ENCODE assay signal across 26 cellular contexts in the genomic region with DNA sequence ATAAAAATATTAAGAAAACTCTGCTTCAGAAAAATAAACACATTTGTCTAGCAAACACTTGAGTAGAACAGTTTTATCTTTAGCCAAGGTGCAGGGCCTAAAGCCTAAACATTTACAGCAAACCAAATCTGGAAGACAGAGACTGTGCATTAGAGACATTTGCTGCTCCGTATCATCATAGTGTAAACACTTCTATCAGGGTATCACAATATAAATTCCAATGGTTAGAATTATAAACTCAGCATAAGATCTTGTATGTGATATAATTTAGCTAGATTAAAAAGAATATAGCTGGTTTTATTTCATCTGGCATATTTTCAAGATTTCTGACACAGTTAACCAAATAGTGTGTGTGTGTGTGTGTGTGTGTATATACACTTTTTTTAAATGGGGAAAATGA.
DNase-seq lines count a peak whose midpoint lies in the region; ATAC-seq, FAIRE-seq and TF ChIP-seq lines count a peak whose summit lies in the region.
"Had no signal": no experiment of that assay in that cellular context is flagged by ENCODE, and none has a peak within 500 bp of the region (broad histone marks: within the 10 kb centered on the region; RNA-seq: fewer than 3 reads in every experiment).

No MANE protein-coding gene starts in this region.

- no peak for FAIRE-seq in GM12878 (lab: Jason Lieb, UNC)
- FAIRE-seq: A204.1, G401.6, GM12891, GM19239 had no signal

- H3K27me3 ChIP-seq in SK-N-SH (ENCODE audit: insufficient read depth) (no peaks in the 10 kb centered on the region), IMR-90 (ENCODE audit: control insufficient read depth, insufficient read depth, low read length) (no peaks in the 10 kb centered on the region), GM12878 (replicated peaks in 1 of 2; ENCODE audit: control insufficient read depth in 2 of 2, insufficient read depth in 2 of 2, low read length in 1 of 2) (no peaks in the 10 kb centered on the region), vagina (no peaks in the 10 kb centered on the region)
- H3K27me3 ChIP-seq: BE2C, BLaER1 had no signal

- H2BK5ac ChIP-seq in IMR-90 (ENCODE audit: low read depth, low read length, poor library complexity, severe bottlenecking) = no peak overlapping the region

- no peak for TF ChIP-seq CTCF in SK-N-SH (IDR thresholded peaks at IDR 0.05)
- TF ChIP-seq CTCF in IMR-90 (conservative IDR thresholded peaks at IDR 0.05; ENCODE audit: low read depth, low read length) = no peak
- no peak for TF ChIP-seq CTCF in GM12878 (IDR thresholded peaks at IDR 0.05 in 2 of 3, conservative IDR thresholded peaks at IDR 0.05 in 1 of 3; ENCODE audit: control insufficient read depth in 2 of 3, extremely low read depth in 1 of 3, insufficient read depth in 1 of 3, low read depth in 3 of 3, low read length in 3 of 3)
- no peak for TF ChIP-seq CTCF in GM10266 (IDR thresholded peaks at IDR 0.05; ENCODE audit: control insufficient read depth, insufficient read depth, low read depth, missing control alignments)
- TF ChIP-seq CTCF in vagina (IDR thresholded peaks at IDR 0.05) = no peak

- no peak overlapping the region for H3K56ac ChIP-seq in IMR-90 (ENCODE audit: extremely low read depth, insufficient read depth, low read length)

- ATAC-seq in SK-N-SH treated with all-trans-retinoic acid at 6 μM for 48 hours (no peak), IMR-90 (ENCODE audit: low read depth) (peak; percentile 35; the same call in 1 of the 2 replicates), GM12878 (no peak), HG02981 (IDR thresholded peaks at IDR 0.05; ENCODE audit: unreplicated experiment) (no peak)

- no peak overlapping the region for H4K91ac ChIP-seq in IMR-90 (ENCODE audit: insufficient read depth, low read depth, low read length)

- no peak for DNase-seq in SK-N-SH
- peak; percentile 28 for DNase-seq in IMR-90
- DNase-seq in GM12878 (ENCODE audit: low read depth, low spot score) = no peak
- DNase-seq in GM10266 (ENCODE audit: extremely low spot score) = no peak
- no peak for DNase-seq in vagina (ENCODE audit: extremely low spot score in 2 of 2)
- DNase-seq: 8988T; ACHN; BE2C; C1 segment of cervical spinal cord; CD4-positive, alpha-beta memory T cell; CD4-positive, CD25-positive, alpha-beta regulatory T cell; CD8-positive, alpha-beta memory T cell; COR-L47; DMS 273 treated with DMSO at 0.1 percent for 48 hours; DMS153; DMS53; DMS79; DND-41; GF-D8 had no signal

- H3K4me2 ChIP-seq in SK-N-SH = no peak overlapping the region
- H3K4me2 ChIP-seq in IMR-90 (ENCODE audit: low read depth, low read length) = no peak overlapping the region
- no peak overlapping the region for H3K4me2 ChIP-seq in GM12878 (ENCODE audit: control insufficient read depth, insufficient read depth)
- H3K4me2 ChIP-seq: BLaER1 had no signal

- WGBS in SK-N-SH (ENCODE audit: low lambda C conversion rate) = 100% methylated on average over 1 of the region's 1 CpG
- WGBS in IMR-90 (ENCODE audit: extremely low coverage in 2 of 2, insufficient read length in 1 of 2), 2 experiments = no CpG with 5 or more reads among the region's 1 CpG
- 100% methylated on average over 1 of the region's 1 CpG for WGBS in GM12878 (ENCODE audit: insufficient coverage, insufficient replicate concordance, low lambda C conversion rate, missing lambda C conversion rate)

- no peak overlapping the region for H3K4me3 ChIP-seq in SK-N-SH (ENCODE audit: low read depth in 2 of 2, low read length in 1 of 2)
- H3K4me3 ChIP-seq in IMR-90 (ENCODE audit: insufficient read depth, low read depth, low read length) = no peak overlapping the region
- no peak overlapping the region for H3K4me3 ChIP-seq in GM12878
- H3K4me3 ChIP-seq in vagina = no peak overlapping the region
- H3K4me3 ChIP-seq: BLaER1 had no signal

- H3K9me1 ChIP-seq in IMR-90 (ENCODE audit: insufficient read depth, low read length) = no peaks in the 10 kb centered on the region; the same call in 1 of the 2 replicates

- RAD21 ChIA-PET in GM12878 (lab: Charles Lee; ENCODE audit: unreplicated experiment) = no interaction called here

- H4K5ac ChIP-seq in IMR-90 (ENCODE audit: low read depth, low read length) = no peak overlapping the region

- no TSS peak for BruUV-seq in IMR-90 (replicated peaks; lab: Mats Ljungman, UMichigan)
- BruUV-seq in GM12878 (replicated peaks; lab: Mats Ljungman, UMichigan) = no TSS peak

- in situ Hi-C loops in IMR-90 (cut with MboI; ENCODE audit: low sequenced_read_pairs) = no loop called here
- in situ Hi-C loops in GM12878 (cut with MboI) = no loop called here

- H3K9me2 ChIP-seq in SK-N-SH = no peaks in the 10 kb centered on the region

- peaks cover 7 to 28% of the 10 kb centered on the region in 2 experiments for H3K36me3 ChIP-seq in SK-N-SH (replicated peaks in 1 of 2; ENCODE audit: control insufficient read depth in 1 of 2, insufficient read depth in 2 of 2, low read length in 1 of 2)
- H3K36me3 ChIP-seq in IMR-90 (ENCODE audit: control insufficient read depth, insufficient read depth, low read length) = no peaks in the 10 kb centered on the region
- no peaks in the 10 kb centered on the region for H3K36me3 ChIP-seq in GM12878 (ENCODE audit: control insufficient read depth in 2 of 2, insufficient read depth in 2 of 2, low read length in 1 of 2)
- no peaks in the 10 kb centered on the region for H3K36me3 ChIP-seq in vagina
- H3K36me3 ChIP-seq: BE2C had no signal

- no peaks in the 10 kb centered on the region for H4K20me1 ChIP-seq in SK-N-SH (ENCODE audit: insufficient read depth)
- no peaks in the 10 kb centered on the region for H4K20me1 ChIP-seq in IMR-90 (ENCODE audit: insufficient read depth, low read length)
- no peaks in the 10 kb centered on the region for H4K20me1 ChIP-seq in GM12878 (ENCODE audit: control insufficient read depth, insufficient read depth)
- H4K20me1 ChIP-seq: BLaER1 had no signal

- TF ChIP-seq EP300 in SK-N-SH (IDR thresholded peaks at IDR 0.05; ENCODE audit: borderline replicate concordance in 1 of 2, low read depth in 1 of 2, low read length in 1 of 2) (no peak), GM12878 (IDR thresholded peaks at IDR 0.05; ENCODE audit: borderline replicate concordance in 1 of 2, control insufficient read depth in 1 of 2, low read depth in 2 of 2, low read length in 2 of 2) (no peak)

- no peak overlapping the region for H3K23ac ChIP-seq in IMR-90 (ENCODE audit: low read depth, low read length)

- H3K18ac ChIP-seq in IMR-90 (ENCODE audit: low read depth, low read length) = no peak overlapping the region

- TF ChIP-seq RAD21 in SK-N-SH (IDR thresholded peaks at IDR 0.05; ENCODE audit: low read length) (no peak), IMR-90 (IDR thresholded peaks at IDR 0.05; ENCODE audit: low read length) (no peak), GM12878 (IDR thresholded peaks at IDR 0.05; ENCODE audit: insufficient read depth, low read depth, low read length) (no peak)

- H3K9ac ChIP-seq in SK-N-SH (no peak overlapping the region), IMR-90 (ENCODE audit: low read depth, low read length) (no peak overlapping the region), GM12878 (ENCODE audit: control insufficient read depth, insufficient read depth, low read length) (no peak overlapping the region)
- H3K9ac ChIP-seq: BLaER1 had no signal

- H3K27ac ChIP-seq in SK-N-SH (ENCODE audit: low read depth in 2 of 2, low read length in 1 of 2) (no peak overlapping the region), IMR-90 (ENCODE audit: insufficient read depth, low read length) (no peak overlapping the region), GM12878 (ENCODE audit: control insufficient read depth, insufficient read depth) (no peak overlapping the region), vagina (no peak overlapping the region)
- H3K27ac ChIP-seq: BLaER1 had no signal

- CTCF ChIA-PET in SK-N-SH (lab: Yijun Ruan, JAX) (interaction anchor here (1.6 kb wide), 1 partner anchor 27 kb away, joined by 3 read pairs; no protein-coding TSS in a partner anchor), IMR-90 (lab: Yijun Ruan, JAX) (no interaction called here), GM12878 (lab: Yijun Ruan, JAX) (interaction anchor here (0.6 to 1.0 kb wide), 3 partner anchors 11 to 112 kb away, joined by 3 read pairs; no protein-coding TSS in a partner anchor)

- no peak overlapping the region for H2BK120ac ChIP-seq in IMR-90 (ENCODE audit: low read depth, low read length)

- H3K9me3 ChIP-seq in SK-N-SH = no peaks in the 10 kb centered on the region
- no peaks in the 10 kb centered on the region for H3K9me3 ChIP-seq in IMR-90 (ENCODE audit: control insufficient read depth, insufficient read depth, low read length)
- no peaks in the 10 kb centered on the region for H3K9me3 ChIP-seq in GM12878 (replicated peaks; ENCODE audit: control insufficient read depth, insufficient read depth, low read length)
- no peaks in the 10 kb centered on the region for H3K9me3 ChIP-seq in vagina
- H3K9me3 ChIP-seq: BE2C had no signal

- no peak overlapping the region for H2BK15ac ChIP-seq in IMR-90 (ENCODE audit: low read depth, low read length)

- no peak overlapping the region for H3K14ac ChIP-seq in IMR-90 (replicated peaks; ENCODE audit: low read depth, low read length)

- H4K8ac ChIP-seq in IMR-90 (ENCODE audit: low read depth in 2 of 2, low read length in 2 of 2) = no peak overlapping the region

- H3K4ac ChIP-seq in IMR-90 (ENCODE audit: low read depth, low read length) = no peak overlapping the region

- no peak overlapping the region for H2AK9ac ChIP-seq in IMR-90 (replicated peaks; ENCODE audit: low read depth, low read length, poor library complexity)

- POLR2A ChIA-PET in SK-N-SH (lab: Yijun Ruan, JAX) = no interaction called here
- POLR2A ChIA-PET in IMR-90 (lab: Charles Lee; ENCODE audit: unreplicated experiment) = no interaction called here
- POLR2A ChIA-PET in GM12878 (lab: Charles Lee) = no interaction called here

- SMC1A ChIA-PET in GM12878 (lab: Charles Lee; ENCODE audit: uncharacterized antibody, unreplicated experiment) = interaction anchor here (1.1 to 2.0 kb wide), 5 partner anchors 11 to 88 kb away, joined by 3 to 8 read pairs (median 4); no protein-coding TSS in a partner anchor

- TF ChIP-seq POLR2A in IMR-90 (IDR thresholded peaks at IDR 0.05; ENCODE audit: low read depth, low read length) (no peak), GM12878 (IDR thresholded peaks at IDR 0.05; ENCODE audit: low read depth, low read length) (no peak), vagina (IDR thresholded peaks at IDR 0.05) (no peak)

- H3K4me1 ChIP-seq in SK-N-SH (ENCODE audit: control insufficient read depth in 1 of 2, insufficient read depth in 2 of 2, low read depth in 1 of 2, low read length in 1 of 2) = no peaks in the 10 kb centered on the region
- no peaks in the 10 kb centered on the region for H3K4me1 ChIP-seq in IMR-90 (ENCODE audit: control insufficient read depth, insufficient read depth, low read length)
- no peaks in the 10 kb centered on the region for H3K4me1 ChIP-seq in GM12878 (ENCODE audit: control insufficient read depth, insufficient read depth, low read length)
- no peaks in the 10 kb centered on the region for H3K4me1 ChIP-seq in vagina
- H3K4me1 ChIP-seq: BE2C, BLaER1 had no signal

- no peaks in the 10 kb centered on the region for H3K79me1 ChIP-seq in IMR-90 (ENCODE audit: low read depth in 1 of 2, low read length in 2 of 2)

- no peaks in the 10 kb centered on the region for H3F3A ChIP-seq in SK-N-SH (replicated peaks; ENCODE audit: insufficient read depth)

- H3K79me2 ChIP-seq in SK-N-SH (ENCODE audit: insufficient read depth) (no peaks in the 10 kb centered on the region; the same call in 1 of the 2 replicates), GM12878 (ENCODE audit: control insufficient read depth, insufficient read depth, low read length) (no peaks in the 10 kb centered on the region)

- H2AK5ac ChIP-seq in IMR-90 (ENCODE audit: low read depth, low read length) = no peak overlapping the region

- dilution Hi-C loops in IMR-90 (cut with HindIII; ENCODE audit: low sequenced_read_pairs, unreplicated experiment) = no loop called here

- intact Hi-C loops in IMR-90 (cut with micrococcal nuclease) = no loop called here
- intact Hi-C loops in GM12878 (cut with micrococcal nuclease; ENCODE audit: unreplicated experiment) = no loop called here
- intact Hi-C loops in vagina (cut with DNase I) = no loop called here

- 0 out of 2 replicates have a peak overlapping the region, but pooled peaks have one; percentile 1 for H2AFZ ChIP-seq in SK-N-SH (ENCODE audit: low read depth)
- no peak overlapping the region for H2AFZ ChIP-seq in IMR-90 (replicated peaks; ENCODE audit: low read length, poor library complexity)
- H2AFZ ChIP-seq in GM12878 (ENCODE audit: control insufficient read depth, low read depth, low read length) = no peak overlapping the region

- H2BK20ac ChIP-seq in IMR-90 (ENCODE audit: low read depth, low read length) = no peak overlapping the region
